In the genomic region with DNA sequence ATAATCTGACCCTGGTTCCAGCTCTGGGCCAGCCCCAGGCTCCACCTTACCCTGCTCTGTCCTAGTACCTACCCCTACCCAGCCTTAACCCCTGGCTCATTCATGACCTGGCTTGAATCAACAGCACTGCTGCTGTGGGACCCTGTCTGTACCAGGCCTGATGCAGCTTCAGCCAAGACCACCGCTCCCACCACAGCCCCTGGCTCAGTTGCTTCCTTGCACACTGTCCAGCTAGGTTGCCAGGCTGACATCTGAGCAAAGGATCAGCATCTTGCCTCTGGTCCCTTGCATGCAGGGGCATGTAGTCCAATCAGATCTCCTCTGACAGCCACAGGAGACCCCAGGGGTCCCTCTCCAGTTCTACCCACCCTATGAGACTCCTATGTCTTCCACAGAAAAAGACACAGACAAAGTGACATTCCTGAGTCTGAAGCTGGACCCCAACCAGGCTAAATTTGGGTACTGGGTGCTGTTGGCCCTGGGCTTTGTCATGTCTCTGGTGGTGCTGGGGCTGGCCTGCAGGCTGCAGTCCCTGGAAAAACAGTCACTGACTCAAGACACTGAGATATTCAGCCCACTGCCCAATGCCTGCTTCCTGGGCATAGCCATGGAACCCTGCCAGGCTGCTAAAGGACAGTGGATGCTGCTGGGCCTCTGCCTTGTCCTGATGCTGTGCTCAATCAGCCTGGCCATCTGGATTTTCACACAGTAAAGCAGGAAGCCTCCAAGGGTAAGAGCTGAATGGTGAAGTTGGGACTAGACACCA, we compare ENCODE assay signal across 1 cellular context.
TF ChIP-seq lines count a peak whose summit lies in the region.

No MANE protein-coding gene starts in this region.

TF ChIP-seq in A549, 52 proteins besides CTCF, POLR2A, EP300 and RAD21 (continued from another document):
- TF ChIP-seq, protein P1, sequence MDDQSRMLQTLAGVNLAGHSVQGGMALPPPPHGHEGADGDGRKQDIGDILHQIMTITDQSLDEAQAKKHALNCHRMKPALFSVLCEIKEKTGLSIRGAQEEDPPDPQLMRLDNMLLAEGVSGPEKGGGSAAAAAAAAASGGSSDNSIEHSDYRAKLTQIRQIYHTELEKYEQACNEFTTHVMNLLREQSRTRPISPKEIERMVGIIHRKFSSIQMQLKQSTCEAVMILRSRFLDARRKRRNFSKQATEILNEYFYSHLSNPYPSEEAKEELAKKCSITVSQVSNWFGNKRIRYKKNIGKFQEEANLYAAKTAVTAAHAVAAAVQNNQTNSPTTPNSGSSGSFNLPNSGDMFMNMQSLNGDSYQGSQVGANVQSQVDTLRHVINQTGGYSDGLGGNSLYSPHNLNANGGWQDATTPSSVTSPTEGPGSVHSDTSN (IDR thresholded peaks at IDR 0.05): no peak
- no peak for TF ChIP-seq ESRRA (IDR thresholded peaks at IDR 0.05; ENCODE audit: borderline replicate concordance, low read length)
- TF ChIP-seq TFCP2L1 (CRISPR knock-in tag; IDR thresholded peaks at IDR 0.05): no peak
- no peak for TF ChIP-seq RCOR1 (IDR thresholded peaks at IDR 0.05; ENCODE audit: low read depth, low read length)
- TF ChIP-seq FOSB (CRISPR knock-in tag; IDR thresholded peaks at IDR 0.05): no peak
- TF ChIP-seq KDM5A (IDR thresholded peaks at IDR 0.05): no peak
- TF ChIP-seq, protein P2, sequence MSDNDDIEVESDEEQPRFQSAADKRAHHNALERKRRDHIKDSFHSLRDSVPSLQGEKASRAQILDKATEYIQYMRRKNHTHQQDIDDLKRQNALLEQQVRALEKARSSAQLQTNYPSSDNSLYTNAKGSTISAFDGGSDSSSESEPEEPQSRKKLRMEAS (IDR thresholded peaks at IDR 0.05): no peak
- TF ChIP-seq PHF8 (IDR thresholded peaks at IDR 0.05; ENCODE audit: borderline replicate concordance, low read depth): no peak
- TF ChIP-seq, protein P3, sequence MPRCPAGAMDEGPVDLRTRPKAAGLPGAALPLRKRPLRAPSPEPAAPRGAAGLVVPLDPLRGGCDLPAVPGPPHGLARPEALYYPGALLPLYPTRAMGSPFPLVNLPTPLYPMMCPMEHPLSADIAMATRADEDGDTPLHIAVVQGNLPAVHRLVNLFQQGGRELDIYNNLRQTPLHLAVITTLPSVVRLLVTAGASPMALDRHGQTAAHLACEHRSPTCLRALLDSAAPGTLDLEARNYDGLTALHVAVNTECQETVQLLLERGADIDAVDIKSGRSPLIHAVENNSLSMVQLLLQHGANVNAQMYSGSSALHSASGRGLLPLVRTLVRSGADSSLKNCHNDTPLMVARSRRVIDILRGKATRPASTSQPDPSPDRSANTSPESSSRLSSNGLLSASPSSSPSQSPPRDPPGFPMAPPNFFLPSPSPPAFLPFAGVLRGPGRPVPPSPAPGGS (IDR thresholded peaks at IDR 0.05): no peak
- no peak for TF ChIP-seq ZSCAN20 (CRISPR knock-in tag; IDR thresholded peaks at IDR 0.05)
- no peak for TF ChIP-seq HOXB13 (CRISPR knock-in tag; IDR thresholded peaks at IDR 0.05; ENCODE audit: low read depth)
- TF ChIP-seq MYC (IDR thresholded peaks at IDR 0.05; ENCODE audit: borderline replicate concordance, low read length): no peak
- no peak for TF ChIP-seq EHMT2 (IDR thresholded peaks at IDR 0.05; ENCODE audit: low read depth)
- TF ChIP-seq SMC3 (IDR thresholded peaks at IDR 0.05): no peak
